ENCODE assay signal across 11 cellular contexts in the genomic region with DNA sequence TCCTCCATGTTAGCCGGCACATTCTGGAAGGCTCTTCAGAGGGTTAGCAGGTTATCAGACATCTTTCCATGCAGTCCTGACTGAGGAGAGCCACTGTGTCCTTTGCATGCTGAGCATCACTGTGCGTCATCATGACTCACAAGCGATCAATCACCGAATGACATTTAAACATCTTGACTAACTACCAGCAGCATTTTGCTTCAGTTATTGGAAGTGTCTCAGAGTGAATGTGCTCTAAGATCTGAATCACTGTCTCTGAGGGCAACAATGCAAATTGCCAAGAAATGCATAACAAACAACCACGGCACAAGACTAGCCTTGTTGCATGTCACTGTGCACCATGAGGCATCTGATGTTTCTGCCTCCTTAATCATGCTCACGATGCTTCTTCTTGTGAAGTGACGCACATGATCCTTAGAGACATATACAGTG. TPM values are rescaled to one million over a fixed set of nuclear protein-coding genes. Genes with fewer than 3 reads are reported as not detected.
A peak's percentile ranks its signal among the peaks of the same experiment; 100 is the strongest.
DNase-seq lines count a peak whose midpoint lies in the region; ATAC-seq and TF ChIP-seq lines count a peak whose summit lies in the region.
"Had no signal": no experiment of that assay in that cellular context is flagged by ENCODE, and none has a peak within 500 bp of the region (broad histone marks: within the 10 kb centered on the region; RNA-seq: fewer than 3 reads in every experiment).

No MANE protein-coding gene starts in this region.

- TF ChIP-seq EP300 in SK-N-SH (IDR thresholded peaks at IDR 0.05; ENCODE audit: borderline replicate concordance in 1 of 2, low read depth in 1 of 2, low read length in 1 of 2): no peak

- H3K79me2 ChIP-seq in SK-N-SH (ENCODE audit: insufficient read depth): no peaks in the 10 kb centered on the region

- no peak overlapping the region for H3K4me2 ChIP-seq in SK-N-SH

- H3K9me2 ChIP-seq in SK-N-SH: no peaks in the 10 kb centered on the region

- no peak overlapping the region for H3K4me3 Mint-ChIP-seq in stimulated activated memory B cell treated with anti-CD40 and anti-IgM and Interleukin-4, amounts not matched to agents 10 μg/mL and 1 μg/mL and 100 μg/mL, for 72 hours
- H3K4me3 Mint-ChIP-seq: memory B cell had no signal

- H3K27ac ChIP-seq in SK-N-SH (ENCODE audit: low read depth in 2 of 2, low read length in 1 of 2): no peak overlapping the region

- H3K27me3 Mint-ChIP-seq in stimulated activated memory B cell treated with anti-CD40 and anti-IgM and Interleukin-4, amounts not matched to agents 10 μg/mL and 1 μg/mL and 100 μg/mL, for 72 hours: no peaks in the 10 kb centered on the region

- no peak for TF ChIP-seq CTCF in SK-N-SH (IDR thresholded peaks at IDR 0.05)

- H3F3A ChIP-seq in SK-N-SH (replicated peaks; ENCODE audit: insufficient read depth): no peaks in the 10 kb centered on the region

- no peaks in the 10 kb centered on the region for H4K20me1 ChIP-seq in SK-N-SH (ENCODE audit: insufficient read depth)

- H3K9me3 Mint-ChIP-seq in stimulated activated memory B cell treated with anti-CD40 and anti-IgM and Interleukin-4, amounts not matched to agents 10 μg/mL and 1 μg/mL and 100 μg/mL, for 72 hours: no peaks in the 10 kb centered on the region
- H3K9me3 Mint-ChIP-seq: memory B cell had no signal

- no peak for TF ChIP-seq RAD21 in SK-N-SH (IDR thresholded peaks at IDR 0.05; ENCODE audit: low read length)

- no peaks in the 10 kb centered on the region for H3K9me3 ChIP-seq in SK-N-SH

- H3K9ac ChIP-seq in SK-N-SH: no peak overlapping the region

- peak; percentile 71 for DNase-seq in activated CD4-positive, alpha-beta T cell treated with anti-CD3 and anti-CD28 coated beads for 48 hours
- DNase-seq in activated CD4-positive, alpha-beta T cell treated with anti-CD3 and anti-CD28 coated beads, Interleukin-2, amount 50 U/mL, for 1 hour: no peak
- DNase-seq in SK-N-SH (no peak), fibroblast of peridontal ligament (ENCODE audit: extremely low read depth) (peak; percentile 93), NCI-H774 (lab: John Stamatoyannopoulos, UW) (no peak), NCI-H187 (lab: John Stamatoyannopoulos, UW) (no peak)
- DNase-seq: BE2C, NCI-H2029 had no signal

- CTCF ChIA-PET in SK-N-SH (lab: Yijun Ruan, JAX): interaction anchor here (0.6 to 1.8 kb wide), 3 partner anchors 8 to 902 kb away, joined by 3 to 8 read pairs (median 6); no protein-coding TSS in a partner anchor

- H2AFZ ChIP-seq in SK-N-SH (ENCODE audit: low read depth): no peak overlapping the region

- no peaks in the 10 kb centered on the region for H3K36me3 ChIP-seq in SK-N-SH (replicated peaks in 1 of 2; ENCODE audit: control insufficient read depth in 1 of 2, insufficient read depth in 2 of 2, low read length in 1 of 2)
- H3K36me3 ChIP-seq: BE2C had no signal

- peaks cover 30% of the 10 kb centered on the region for H3K4me1 Mint-ChIP-seq in stimulated activated memory B cell treated with anti-CD40 and anti-IgM and Interleukin-4, amounts not matched to agents 10 μg/mL and 1 μg/mL and 100 μg/mL, for 72 hours

- no peak overlapping the region for H3K4me3 ChIP-seq in SK-N-SH (ENCODE audit: low read depth in 2 of 2, low read length in 1 of 2)

- POLR2A ChIA-PET in SK-N-SH (lab: Yijun Ruan, JAX): no interaction called here

- no peaks in the 10 kb centered on the region for H3K36me3 Mint-ChIP-seq in stimulated activated memory B cell treated with anti-CD40 and anti-IgM and Interleukin-4, amounts not matched to agents 10 μg/mL and 1 μg/mL and 100 μg/mL, for 72 hours
- H3K36me3 Mint-ChIP-seq: memory B cell had no signal

- peak overlapping the region; percentile 65 for H3K27ac Mint-ChIP-seq in stimulated activated memory B cell treated with anti-CD40 and anti-IgM and Interleukin-4, amounts not matched to agents 10 μg/mL and 1 μg/mL and 100 μg/mL, for 72 hours
- H3K27ac Mint-ChIP-seq: memory B cell had no signal

- 67% methylated on average over 7 of the region's 7 CpGs for WGBS in SK-N-SH (ENCODE audit: low lambda C conversion rate)

- no peaks in the 10 kb centered on the region for H3K27me3 ChIP-seq in SK-N-SH (ENCODE audit: insufficient read depth)
- H3K27me3 ChIP-seq: BE2C had no signal

- no peaks in the 10 kb centered on the region; a peak in 1 of 4 replicates for H3K4me1 ChIP-seq in SK-N-SH (ENCODE audit: control insufficient read depth in 1 of 2, insufficient read depth in 2 of 2, low read depth in 1 of 2, low read length in 1 of 2)
- H3K4me1 ChIP-seq: BE2C had no signal

- ATAC-seq in stimulated activated memory B cell treated with anti-CD40 and anti-IgM and Interleukin-4, amounts not matched to agents 10 μg/mL and 1 μg/mL and 100 μg/mL, for 72 hours: peak; percentile 42
- no peak for ATAC-seq in GM21367 (IDR thresholded peaks at IDR 0.05; ENCODE audit: unreplicated experiment)

TF ChIP-seq in SK-N-SH, 30 proteins besides CTCF, POLR2A, EP300 and RAD21:
- TF ChIP-seq TCF12 (IDR thresholded peaks at IDR 0.05) (no peak), GABPA (IDR thresholded peaks at IDR 0.05; ENCODE audit: low read depth) (no peak), ZBTB33 (IDR thresholded peaks at IDR 0.05; ENCODE audit: borderline replicate concordance, low read depth) (no peak), FOSL2 (IDR thresholded peaks at IDR 0.05; ENCODE audit: borderline replicate concordance, low read depth) (peak; percentile 5; the same call in 1 of the 2 replicates), REST (IDR thresholded peaks at IDR 0.05; ENCODE audit: low read depth, low read length) (no peak), JUND (IDR thresholded peaks at IDR 0.05) (peak; percentile 20; the same call in 1 of the 2 replicates), MXI1 (IDR thresholded peaks at IDR 0.05; ENCODE audit: low read depth, low read length) (no peak), PBX3 (IDR thresholded peaks at IDR 0.05) (peak; percentile 75)

RNA-seq across cellular contexts. Expression of gene ATP8B4, which starts 18.3 kb away (rescaled TPM):
- polyA plus RNA-seq in SK-N-SH (2012; rRNA removed): 0.03 TPM in 1 of 2 replicates, not detected in the other
- polyA plus RNA-seq in SK-N-SH (2012; cell fraction: cytosol; rRNA removed): 0.01 TPM in 1 of 2 replicates, not detected in the other
- 0.17 and 0.19 TPM in 2 replicates for polyA plus RNA-seq in SK-N-SH (2012; cell fraction: nucleus; rRNA removed)

RNA-seq across cellular contexts. Expression of gene SLC27A2, which starts 44.6 kb away (rescaled TPM):
- polyA plus RNA-seq in SK-N-SH (2012; rRNA removed): 0.49 and 0.65 TPM in 2 replicates
- polyA plus RNA-seq in SK-N-SH (2012; cell fraction: cytosol; rRNA removed): 0.35 and 0.42 TPM in 2 replicates
- polyA plus RNA-seq in SK-N-SH (2012; cell fraction: nucleus; rRNA removed): 0.18 and 0.57 TPM in 2 replicates

Comparison
In these comparisons a context has a peak if more than half of its experiments do, and no peak if none do; other contexts are left out.
1. DNase-seq: peak in activated CD4-positive, alpha-beta T cell treated with anti-CD3 and anti-CD28 coated beads for 48 hours (single experiment) and fibroblast of peridontal ligament (single experiment); none in activated CD4-positive, alpha-beta T cell treated with anti-CD3 and anti-CD28 coated beads, Interleukin-2, amount 50 U/mL, for 1 hour (single experiment), SK-N-SH (single experiment), NCI-H774 (single experiment) and NCI-H187 (0 of 2).